ENCODE assay signal across 1 cellular context in the genomic region with DNA sequence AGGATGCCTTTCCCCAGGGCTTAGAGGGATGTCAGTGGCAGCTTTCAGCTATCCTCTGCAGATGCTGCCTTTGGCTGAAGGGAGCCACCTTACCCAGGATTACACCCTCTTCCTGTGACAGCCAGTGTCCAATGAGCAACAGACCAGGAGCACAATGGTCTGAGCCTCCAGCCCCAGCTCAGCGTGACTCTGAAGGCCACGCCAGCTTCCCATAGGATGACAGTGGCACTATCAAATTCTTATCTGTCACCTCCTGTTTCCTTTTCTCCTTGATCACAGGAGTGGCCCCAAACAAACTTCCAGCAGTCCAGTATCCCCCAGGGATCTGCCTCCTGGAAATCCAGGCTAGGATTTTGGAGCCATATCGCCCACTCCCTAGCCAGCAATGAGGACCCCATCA.
TF ChIP-seq lines count a peak whose summit lies in the region.

No MANE protein-coding gene starts in this region.

TF ChIP-seq in HepG2, 621 proteins besides CTCF, POLR2A, EP300 and RAD21 (continued from another document):
- TF ChIP-seq, protein P1, sequence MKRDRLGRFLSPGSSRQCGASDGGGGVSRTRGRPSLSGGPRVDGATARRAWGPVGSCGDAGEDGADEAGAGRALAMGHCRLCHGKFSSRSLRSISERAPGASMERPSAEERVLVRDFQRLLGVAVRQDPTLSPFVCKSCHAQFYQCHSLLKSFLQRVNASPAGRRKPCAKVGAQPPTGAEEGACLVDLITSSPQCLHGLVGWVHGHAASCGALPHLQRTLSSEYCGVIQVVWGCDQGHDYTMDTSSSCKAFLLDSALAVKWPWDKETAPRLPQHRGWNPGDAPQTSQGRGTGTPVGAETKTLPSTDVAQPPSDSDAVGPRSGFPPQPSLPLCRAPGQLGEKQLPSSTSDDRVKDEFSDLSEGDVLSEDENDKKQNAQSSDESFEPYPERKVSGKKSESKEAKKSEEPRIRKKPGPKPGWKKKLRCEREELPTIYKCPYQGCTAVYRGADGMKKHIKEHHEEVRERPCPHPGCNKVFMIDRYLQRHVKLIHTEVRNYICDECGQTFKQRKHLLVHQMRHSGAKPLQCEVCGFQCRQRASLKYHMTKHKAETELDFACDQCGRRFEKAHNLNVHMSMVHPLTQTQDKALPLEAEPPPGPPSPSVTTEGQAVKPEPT (CRISPR knock-in tag; IDR thresholded peaks at IDR 0.05; ENCODE audit: low read depth): no peak
- TF ChIP-seq ZSCAN22 (CRISPR knock-in tag; IDR thresholded peaks at IDR 0.05): no peak
- no peak for TF ChIP-seq ZKSCAN1 (IDR thresholded peaks at IDR 0.05; ENCODE audit: low read length)
- TF ChIP-seq ZNF143 (CRISPR knock-in tag; IDR thresholded peaks at IDR 0.05): no peak
- no peak for TF ChIP-seq ARNT (IDR thresholded peaks at IDR 0.05)
- TF ChIP-seq, protein P2, sequence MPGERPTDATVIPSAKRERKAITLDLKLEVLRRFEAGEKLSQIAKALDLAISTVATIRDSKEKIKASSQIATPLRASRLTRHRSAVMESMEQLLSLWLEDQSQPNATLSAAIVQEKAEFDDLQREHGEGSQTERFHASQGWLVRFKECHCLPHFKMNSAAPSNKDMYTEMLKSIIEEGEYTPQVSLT (CRISPR knock-in tag; IDR thresholded peaks at IDR 0.05; ENCODE audit: borderline replicate concordance, low read depth): no peak
